In genomic region chr17:78401246-78401645, GRCh38 we compare ENCODE assay signal across 12 cellular contexts. TPM values are rescaled to one million over a fixed set of nuclear protein-coding genes. Genes with fewer than 3 reads are reported as not detected.
DNase-seq lines count a peak whose midpoint lies in the region; ATAC-seq lines count a peak whose summit lies in the region.
"Had no signal": no experiment of that assay in that cellular context is flagged by ENCODE, and none has a peak within 500 bp of the region (broad histone marks: within the 10 kb centered on the region; RNA-seq: fewer than 3 reads in every experiment).

No MANE protein-coding gene starts in this region.

- H3K27ac ChIP-seq in right cardiac atrium (ENCODE audit: low read length) (no peak overlapping the region), SJCRH30 (peak overlapping the region; percentile 69)
- H3K27ac ChIP-seq: gastrocnemius medialis had no signal

- H3K27me3 ChIP-seq in right cardiac atrium (ENCODE audit: control insufficient read depth, insufficient read depth) (no peaks in the 10 kb centered on the region), SJCRH30 (no peaks in the 10 kb centered on the region)
- H3K27me3 ChIP-seq: gastrocnemius medialis had no signal

- DNase-seq in right cardiac atrium (peak in 2 of 3 donors; percentile 26 to 29), cardiac septum (ENCODE audit: low spot score) (no peak), SJCRH30 (peak; percentile 87), hepatic stellate cell (ENCODE audit: low spot score) (peak; percentile 53), 8988T (no peak)
- DNase-seq: activated effector memory CD4-positive, alpha-beta T cell treated with Interleukin-2 at 50 U/mL for 16 hours; gastrocnemius medialis; NCI-H1930; NCI-H748 treated with DMSO at 0.1 percent for 48 hours had no signal

- no peaks in the 10 kb centered on the region for H3K9me3 ChIP-seq in right cardiac atrium (ENCODE audit: control insufficient read depth, low read length)
- H3K9me3 ChIP-seq in SJCRH30 (replicated peaks) = no peaks in the 10 kb centered on the region
- H3K9me3 ChIP-seq: gastrocnemius medialis had no signal

- H3K4me1 ChIP-seq in right cardiac atrium (ENCODE audit: control insufficient read depth, insufficient read depth, low read length) (peaks cover 17% of the 10 kb centered on the region), SJCRH30 (peaks cover 44% of the 10 kb centered on the region)

- intact Hi-C loops in right cardiac atrium (cut with DNase I) (no loop called here), cardiac septum (cut with DNase I) (no loop called here)

- peaks cover 84% of the 10 kb centered on the region for H3K36me3 ChIP-seq in SJCRH30

- ATAC-seq in right cardiac atrium (no peak), HG03469 (IDR thresholded peaks at IDR 0.05; ENCODE audit: unreplicated experiment) (no peak), GM18870 (IDR thresholded peaks at IDR 0.05; ENCODE audit: unreplicated experiment) (no peak), HG03457 (IDR thresholded peaks at IDR 0.05; ENCODE audit: unreplicated experiment) (no peak)
- ATAC-seq: gastrocnemius medialis had no signal

- H3K4me3 ChIP-seq in right cardiac atrium (ENCODE audit: low read length) (no peak overlapping the region), SJCRH30 (no peak overlapping the region)
- H3K4me3 ChIP-seq: gastrocnemius medialis had no signal

- WGBS in right cardiac atrium = 63% methylated on average over 6 of the region's 6 CpGs

RNA-seq across cellular contexts. Expression of gene PGS1, which starts 22.8 kb away (rescaled TPM):
- 10 to 100 TPM; 20.2 to 22.2 (median 20.8) TPM for total RNA-seq in right cardiac atrium
- polyA plus RNA-seq in right cardiac atrium = 13.9 TPM
- total RNA-seq in cardiac septum = 22.1 TPM
- total RNA-seq in SJCRH30 (2014; rRNA removed; shearing (Covaris generic)) = 59.8 and 66.2 TPM in 2 replicates

RNA-seq across cellular contexts. Expression of gene SOCS3, which starts 41.4 kb away (rescaled TPM):
- total RNA-seq in right cardiac atrium (10 to 100 TPM in 3 of 4 donors, 1 to 10 TPM in 1; 6.6 to 51.2 (median 11.6) TPM), cardiac septum (49.9 TPM)
- polyA plus RNA-seq in right cardiac atrium = 52.6 TPM
- total RNA-seq in SJCRH30 (2014; rRNA removed; shearing (Covaris generic)) = 27.5 and 28.9 TPM in 2 replicates

Comparison
In these comparisons a context has a peak if more than half of its experiments do, and no peak if none do; other contexts are left out.
1. DNase-seq: peak in right cardiac atrium (2 of 3), SJCRH30 (2 of 2) and hepatic stellate cell (single experiment); none in cardiac septum (single experiment) and 8988T (single experiment).